ENCODE assay signal across 8 cellular contexts in the genomic region with DNA sequence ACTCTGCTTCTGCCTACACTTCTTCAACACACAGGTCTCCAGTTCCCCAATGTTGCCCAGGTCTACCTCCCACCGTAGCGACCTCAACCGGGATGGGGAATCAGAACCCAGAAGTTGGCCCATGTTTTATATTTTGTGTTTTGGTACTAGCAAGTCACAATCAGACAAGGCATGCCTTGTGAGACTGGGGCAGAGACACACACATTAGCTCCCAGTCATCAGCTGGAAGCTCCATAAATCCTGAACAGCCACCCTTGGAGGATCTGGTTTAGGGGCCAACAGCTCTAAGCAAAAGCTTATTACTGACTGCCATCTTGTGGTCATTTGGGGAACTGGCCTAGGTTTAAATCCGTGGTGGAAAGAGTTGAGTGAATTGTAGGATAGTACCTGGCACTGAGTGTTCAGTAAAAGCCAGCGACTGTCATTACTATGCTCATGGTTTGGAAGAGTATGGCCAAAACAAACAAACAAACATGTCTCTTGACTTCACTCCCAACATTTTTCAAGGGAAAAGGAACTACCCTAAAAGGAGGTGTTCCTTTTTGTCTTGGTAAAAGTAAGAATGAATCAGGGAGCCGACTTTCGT. TPM values are rescaled to one million over a fixed set of nuclear protein-coding genes. Genes with fewer than 3 reads are reported as not detected.
A peak's percentile ranks its signal among the peaks of the same experiment; 100 is the strongest.
DNase-seq lines count a peak whose midpoint lies in the region; ATAC-seq and TF ChIP-seq lines count a peak whose summit lies in the region.

No MANE protein-coding gene starts in this region.

- H3K9me3 Mint-ChIP-seq in HFFc6: no peaks in the 10 kb centered on the region
- no peaks in the 10 kb centered on the region for H3K9me3 Mint-ChIP-seq in activated CD4-positive, alpha-beta T cell treated with anti-CD3 and anti-CD28 coated beads for 36 hours (ENCODE audit: low read depth)

- TF ChIP-seq CTCF in C4-2B (conservative IDR thresholded peaks at IDR 0.05): peak; percentile 93
- peak; percentile 96 for TF ChIP-seq CTCF in HFFc6 (IDR thresholded peaks at IDR 0.05)

- ATAC-seq in activated CD4-positive, alpha-beta T cell treated with anti-CD3 and anti-CD28 coated beads for 36 hours: peak; percentile 60
- ATAC-seq in GM21619 (IDR thresholded peaks at IDR 0.05; ENCODE audit: unreplicated experiment): no peak

- no peak overlapping the region for H3K27ac Mint-ChIP-seq in HFFc6
- peak overlapping the region; percentile 79 for H3K27ac Mint-ChIP-seq in activated CD4-positive, alpha-beta T cell treated with anti-CD3 and anti-CD28 coated beads for 36 hours

- peak; percentile 74 for DNase-seq in HFFc6
- DNase-seq in NCI-H524 (lab: John Stamatoyannopoulos, UW): peak; percentile 47 to 82
- DNase-seq in activated CD4-positive, alpha-beta T cell treated with anti-CD3 and anti-CD28 coated beads for 36 hours: peak; percentile 82
- DNase-seq in cerebellar nuclear complex (lab: John Stamatoyannopoulos, UW): peak; percentile 2 to 78
- DNase-seq in left kidney (ENCODE audit: low read depth, low spot score): peak; percentile 94
- DNase-seq in stimulated activated CD4-positive, alpha-beta T cell treated with anti-CD3 and anti-CD28 coated beads, TNF-alpha, amount 100 ng/mL, for 1 hour (ENCODE audit: low read depth in 3 of 3, low spot score in 1 of 3): peak; percentile 42 to 64 (median 59)

- H3K27ac ChIP-seq in C4-2B: no peak overlapping the region

- no peaks in the 10 kb centered on the region for H3K36me3 Mint-ChIP-seq in HFFc6 (ENCODE audit: low read depth)
- no peaks in the 10 kb centered on the region for H3K36me3 Mint-ChIP-seq in activated CD4-positive, alpha-beta T cell treated with anti-CD3 and anti-CD28 coated beads for 36 hours (ENCODE audit: low read depth)

- CTCF ChIA-PET in activated CD4-positive, alpha-beta T cell treated with anti-CD3 and anti-CD28 coated beads for 36 hours (lab: Charles Lee): interaction anchor here (0.6 to 21.8 kb wide), 32 partner anchors 9 to 462 kb away, joined by 3 to 586 read pairs (median 4); a partner anchor contains a TSS

- POLR2A ChIA-PET in activated CD4-positive, alpha-beta T cell treated with anti-CD3 and anti-CD28 coated beads for 36 hours (lab: Charles Lee): interaction anchor here (1.0 to 4.2 kb wide), 3 partner anchors 15 to 160 kb away, joined by 3 to 34 read pairs (median 3); no protein-coding TSS in a partner anchor

- peaks cover 5% of the 10 kb centered on the region; the same call in 1 of the 2 replicates for H3K4me1 Mint-ChIP-seq in HFFc6 (ENCODE audit: low read depth)
- H3K4me1 Mint-ChIP-seq in activated CD4-positive, alpha-beta T cell treated with anti-CD3 and anti-CD28 coated beads for 36 hours: peaks cover 48% of the 10 kb centered on the region

- intact Hi-C loops in activated CD4-positive, alpha-beta T cell treated with anti-CD3 and anti-CD28 coated beads for 36 hours (cut with DNase I, micrococcal nuclease): loop anchor here (1.0 kb wide), 5 partner anchors 38 to 325 kb away; a partner anchor contains a TSS

- H3K27me3 Mint-ChIP-seq in HFFc6 (ENCODE audit: insufficient read depth): peaks cover 3% of the 10 kb centered on the region; the same call in 1 of the 2 replicates
- H3K27me3 Mint-ChIP-seq in activated CD4-positive, alpha-beta T cell treated with anti-CD3 and anti-CD28 coated beads for 36 hours: no peaks in the 10 kb centered on the region

- H3K4me3 Mint-ChIP-seq in HFFc6: no peak overlapping the region
- no peak overlapping the region for H3K4me3 Mint-ChIP-seq in activated CD4-positive, alpha-beta T cell treated with anti-CD3 and anti-CD28 coated beads for 36 hours

RNA-seq across cellular contexts. Expression of a gene that starts 40.5 kb away (rescaled TPM):
- total RNA-seq in HFFc6 (2021; fragmentation: NEBNext Ultra II Directional; extraction: Animal tissue kit (Norgen Biotek cat#: 25700)): 1 to 10 TPM; 3.6 to 6.3 (median 5.1) TPM
- 100 to 1,000 TPM; 137 to 163 TPM for total RNA-seq in activated CD4-positive, alpha-beta T cell treated with anti-CD3 and anti-CD28 coated beads for 36 hours

RNA-seq across cellular contexts. Expression of a gene that starts 47.2 kb away (rescaled TPM):
- 1 to 10 TPM; 9.0 to 9.6 (median 9.2) TPM for total RNA-seq in HFFc6 (2021; fragmentation: NEBNext Ultra II Directional; extraction: Animal tissue kit (Norgen Biotek cat#: 25700))
- total RNA-seq in activated CD4-positive, alpha-beta T cell treated with anti-CD3 and anti-CD28 coated beads for 36 hours: 10 to 100 TPM; 14.9 to 17.0 TPM

RNA-seq across cellular contexts. Expression of a gene that starts 47.5 kb away (rescaled TPM):
- total RNA-seq in HFFc6 (2021; fragmentation: NEBNext Ultra II Directional; extraction: Animal tissue kit (Norgen Biotek cat#: 25700)): 1 to 10 TPM in 5 of 6 experiments, under 1 TPM in 1; 0.99 to 2.0 (median 1.6) TPM
- total RNA-seq in activated CD4-positive, alpha-beta T cell treated with anti-CD3 and anti-CD28 coated beads for 36 hours: 1 to 10 TPM; 2.5 TPM

Comparison
In these comparisons a context has a peak if more than half of its experiments do, and no peak if none do; other contexts are left out.
1. DNase-seq: peak in every context shown above with its lines; median percentile 94 in left kidney; 82 in activated CD4-positive, alpha-beta T cell treated with anti-CD3 and anti-CD28 coated beads for 36 hours; 74 in HFFc6; 64 in NCI-H524; 59 in stimulated activated CD4-positive, alpha-beta T cell treated with anti-CD3 and anti-CD28 coated beads, TNF-alpha, amount 100 ng/mL, for 1 hour; 40 in cerebellar nuclear complex.
2. RNA of a gene that starts 40.5 kb away (total RNA-seq): 137 to 163 TPM in activated CD4-positive, alpha-beta T cell treated with anti-CD3 and anti-CD28 coated beads for 36 hours; 3.6 to 6.3 TPM in HFFc6; every median in the first group is over 10 times any median in the second.